In the genomic region with DNA sequence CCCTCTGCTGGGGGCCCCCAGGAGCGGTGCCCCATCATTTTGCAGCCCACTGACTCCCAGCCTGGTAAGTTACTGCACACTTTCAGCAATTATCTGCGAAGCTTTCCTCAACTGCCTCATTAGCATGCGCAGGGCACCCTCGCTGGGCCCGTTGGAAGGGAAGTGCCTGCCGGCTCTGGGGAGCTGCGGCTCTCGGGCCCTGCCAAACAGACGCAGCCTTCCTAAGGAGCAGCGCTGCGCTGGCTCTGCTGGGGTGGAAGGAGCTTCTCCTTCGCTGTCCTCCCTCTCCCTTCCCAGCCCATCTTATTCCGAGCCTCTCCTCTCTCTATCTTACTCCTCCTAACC, we compare ENCODE assay signal across 1 cellular context.
TF ChIP-seq lines count a peak whose summit lies in the region.

No MANE protein-coding gene starts in this region.

TF ChIP-seq in SK-N-SH, 30 proteins besides CTCF, POLR2A, EP300 and RAD21 (continued from another document):
- TF ChIP-seq, protein P1, sequence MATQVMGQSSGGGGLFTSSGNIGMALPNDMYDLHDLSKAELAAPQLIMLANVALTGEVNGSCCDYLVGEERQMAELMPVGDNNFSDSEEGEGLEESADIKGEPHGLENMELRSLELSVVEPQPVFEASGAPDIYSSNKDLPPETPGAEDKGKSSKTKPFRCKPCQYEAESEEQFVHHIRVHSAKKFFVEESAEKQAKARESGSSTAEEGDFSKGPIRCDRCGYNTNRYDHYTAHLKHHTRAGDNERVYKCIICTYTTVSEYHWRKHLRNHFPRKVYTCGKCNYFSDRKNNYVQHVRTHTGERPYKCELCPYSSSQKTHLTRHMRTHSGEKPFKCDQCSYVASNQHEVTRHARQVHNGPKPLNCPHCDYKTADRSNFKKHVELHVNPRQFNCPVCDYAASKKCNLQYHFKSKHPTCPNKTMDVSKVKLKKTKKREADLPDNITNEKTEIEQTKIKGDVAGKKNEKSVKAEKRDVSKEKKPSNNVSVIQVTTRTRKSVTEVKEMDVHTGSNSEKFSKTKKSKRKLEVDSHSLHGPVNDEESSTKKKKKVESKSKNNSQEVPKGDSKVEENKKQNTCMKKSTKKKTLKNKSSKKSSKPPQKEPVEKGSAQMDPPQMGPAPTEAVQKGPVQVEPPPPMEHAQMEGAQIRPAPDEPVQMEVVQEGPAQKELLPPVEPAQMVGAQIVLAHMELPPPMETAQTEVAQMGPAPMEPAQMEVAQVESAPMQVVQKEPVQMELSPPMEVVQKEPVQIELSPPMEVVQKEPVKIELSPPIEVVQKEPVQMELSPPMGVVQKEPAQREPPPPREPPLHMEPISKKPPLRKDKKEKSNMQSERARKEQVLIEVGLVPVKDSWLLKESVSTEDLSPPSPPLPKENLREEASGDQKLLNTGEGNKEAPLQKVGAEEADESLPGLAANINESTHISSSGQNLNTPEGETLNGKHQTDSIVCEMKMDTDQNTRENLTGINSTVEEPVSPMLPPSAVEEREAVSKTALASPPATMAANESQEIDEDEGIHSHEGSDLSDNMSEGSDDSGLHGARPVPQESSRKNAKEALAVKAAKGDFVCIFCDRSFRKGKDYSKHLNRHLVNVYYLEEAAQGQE (IDR thresholded peaks at IDR 0.05; ENCODE audit: low read depth, low read length), result no peak
- TF ChIP-seq TCF12 (IDR thresholded peaks at IDR 0.05) (no peak), NFIC (IDR thresholded peaks at IDR 0.05; ENCODE audit: borderline replicate concordance) (no peak), MXI1 (IDR thresholded peaks at IDR 0.05; ENCODE audit: low read depth, low read length) (no peak), YY1 (IDR thresholded peaks at IDR 0.05; ENCODE audit: low read depth) (no peak)
- TF ChIP-seq, protein P2, sequence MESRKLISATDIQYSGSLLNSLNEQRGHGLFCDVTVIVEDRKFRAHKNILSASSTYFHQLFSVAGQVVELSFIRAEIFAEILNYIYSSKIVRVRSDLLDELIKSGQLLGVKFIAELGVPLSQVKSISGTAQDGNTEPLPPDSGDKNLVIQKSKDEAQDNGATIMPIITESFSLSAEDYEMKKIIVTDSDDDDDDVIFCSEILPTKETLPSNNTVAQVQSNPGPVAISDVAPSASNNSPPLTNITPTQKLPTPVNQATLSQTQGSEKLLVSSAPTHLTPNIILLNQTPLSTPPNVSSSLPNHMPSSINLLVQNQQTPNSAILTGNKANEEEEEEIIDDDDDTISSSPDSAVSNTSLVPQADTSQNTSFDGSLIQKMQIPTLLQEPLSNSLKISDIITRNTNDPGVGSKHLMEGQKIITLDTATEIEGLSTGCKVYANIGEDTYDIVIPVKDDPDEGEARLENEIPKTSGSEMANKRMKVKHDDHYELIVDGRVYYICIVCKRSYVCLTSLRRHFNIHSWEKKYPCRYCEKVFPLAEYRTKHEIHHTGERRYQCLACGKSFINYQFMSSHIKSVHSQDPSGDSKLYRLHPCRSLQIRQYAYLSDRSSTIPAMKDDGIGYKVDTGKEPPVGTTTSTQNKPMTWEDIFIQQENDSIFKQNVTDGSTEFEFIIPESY (IDR thresholded peaks at IDR 0.05; ENCODE audit: borderline replicate concordance, low read depth), result no peak
- TF ChIP-seq, protein P3, sequence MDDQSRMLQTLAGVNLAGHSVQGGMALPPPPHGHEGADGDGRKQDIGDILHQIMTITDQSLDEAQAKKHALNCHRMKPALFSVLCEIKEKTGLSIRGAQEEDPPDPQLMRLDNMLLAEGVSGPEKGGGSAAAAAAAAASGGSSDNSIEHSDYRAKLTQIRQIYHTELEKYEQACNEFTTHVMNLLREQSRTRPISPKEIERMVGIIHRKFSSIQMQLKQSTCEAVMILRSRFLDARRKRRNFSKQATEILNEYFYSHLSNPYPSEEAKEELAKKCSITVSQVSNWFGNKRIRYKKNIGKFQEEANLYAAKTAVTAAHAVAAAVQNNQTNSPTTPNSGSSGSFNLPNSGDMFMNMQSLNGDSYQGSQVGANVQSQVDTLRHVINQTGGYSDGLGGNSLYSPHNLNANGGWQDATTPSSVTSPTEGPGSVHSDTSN (IDR thresholded peaks at IDR 0.05), result no peak
